In genomic region chr2:105887246-105887645, GRCh38 we compare ENCODE assay signal across 15 cellular contexts.
DNase-seq lines count a peak whose midpoint lies in the region; TF ChIP-seq lines count a peak whose summit lies in the region.
"Had no signal": no experiment of that assay in that cellular context is flagged by ENCODE, and none has a peak within 500 bp of the region (broad histone marks: within the 10 kb centered on the region; RNA-seq: fewer than 3 reads in every experiment).

No MANE protein-coding gene starts in this region.

- peaks cover 11% of the 10 kb centered on the region for H3K9me3 Mint-ChIP-seq in activated naive CD4-positive, alpha-beta T cell treated with anti-CD3 and anti-CD28 coated beads, Interleukin-2, amount 50 U/mL, for 24 hours
- H3K9me3 Mint-ChIP-seq in activated T-helper 2 cell treated with anti-CD3 and anti-CD28 coated beads, Interferon-gamma antibody, Interleukin-2, Interleukin-4, amounts not matched to agents 10 μg/mL and 5 μg/mL and 100 μg/mL, durations not matched to agents 14 hours and 24 hours and 36 hours = peaks cover 20% of the 10 kb centered on the region
- peaks cover 9 to 10% of the 10 kb centered on the region in 2 experiments for H3K9me3 Mint-ChIP-seq in H9

- 94% methylated on average over 3 of the region's 3 CpGs for WGBS in thyroid gland, 2 donors
- WGBS in H9 (ENCODE audit: extremely low coverage, insufficient read length, low lambda C conversion rate) = no CpG with 5 or more reads among the region's 3 CpGs

- H3K79me1 ChIP-seq in H9 (ENCODE audit: insufficient read depth, low read depth, low read length, poor library complexity, severe bottlenecking) = no peaks in the 10 kb centered on the region

- no peak overlapping the region for H3K9ac ChIP-seq in H9 (ENCODE audit: extremely low read depth, insufficient read length, low read length)

- H3K27ac ChIP-seq in thyroid gland (peak overlapping the region; percentile 4 to 68 (median 60)), H9 (ENCODE audit: insufficient read length, low read depth, low read length) (no peak overlapping the region)

- no peak overlapping the region for H2AFZ ChIP-seq in H9 (ENCODE audit: low read length)

- H3K4me3 ChIP-seq in thyroid gland (replicated peaks in 1 of 3) = no peak overlapping the region
- H3K4me3 ChIP-seq: esophagus squamous epithelium had no signal

- peaks cover 88% of the 10 kb centered on the region for H3K4me1 Mint-ChIP-seq in activated naive CD4-positive, alpha-beta T cell treated with anti-CD3 and anti-CD28 coated beads, Interleukin-2, amount 50 U/mL, for 24 hours
- peaks cover 61% of the 10 kb centered on the region for H3K4me1 Mint-ChIP-seq in activated T-helper 2 cell treated with anti-CD3 and anti-CD28 coated beads, Interferon-gamma antibody, Interleukin-2, Interleukin-4, amounts not matched to agents 10 μg/mL and 5 μg/mL and 100 μg/mL, durations not matched to agents 14 hours and 24 hours and 36 hours (ENCODE audit: low read depth)
- peaks cover 27 to 30% of the 10 kb centered on the region in 2 experiments for H3K4me1 Mint-ChIP-seq in H9

- no peak overlapping the region for H2BK20ac ChIP-seq in H9 (ENCODE audit: low read depth, low read length, poor library complexity, severe bottlenecking)

- H2BK120ac ChIP-seq in H9 (ENCODE audit: low read depth, low read length, poor library complexity, severe bottlenecking) = no peak overlapping the region

- H2BK5ac ChIP-seq in H9 (ENCODE audit: insufficient read length, low read length) = no peak overlapping the region

- H3K79me2 ChIP-seq in H9 (ENCODE audit: insufficient read depth, low read length) = peaks cover 6% of the 10 kb centered on the region; the same call in 1 of the 2 replicates

- H3K23me2 ChIP-seq in H9 (ENCODE audit: insufficient read length, low read depth, low read length, poor library complexity, severe bottlenecking) = no peaks in the 10 kb centered on the region

- peaks cover 33 to 38% of the 10 kb centered on the region in 2 donors for H3K4me1 ChIP-seq in thyroid gland
- no peaks in the 10 kb centered on the region for H3K4me1 ChIP-seq in H9 (ENCODE audit: insufficient read depth, low read length)

- no peak overlapping the region for H2AK5ac ChIP-seq in H9 (ENCODE audit: insufficient read length, low read length)

- TF ChIP-seq POLR2A in thyroid gland (IDR thresholded peaks at IDR 0.05) = no peak

- H2BK15ac ChIP-seq in H9 (ENCODE audit: low read depth, low read length) = no peak overlapping the region

- no peaks in the 10 kb centered on the region for H3K27me3 ChIP-seq in thyroid gland
- H3K27me3 ChIP-seq in H9 (ENCODE audit: insufficient read depth, low read length) = no peaks in the 10 kb centered on the region
- H3K27me3 ChIP-seq: esophagus squamous epithelium had no signal

- TF ChIP-seq CTCF in thyroid gland (IDR thresholded peaks at IDR 0.05) = no peak
- TF ChIP-seq CTCF in H9 (conservative IDR thresholded peaks at IDR 0.05) = no peak

- peaks cover 38% of the 10 kb centered on the region for H3K36me3 Mint-ChIP-seq in activated naive CD4-positive, alpha-beta T cell treated with anti-CD3 and anti-CD28 coated beads, Interleukin-2, amount 50 U/mL, for 24 hours
- peaks cover 81% of the 10 kb centered on the region for H3K36me3 Mint-ChIP-seq in activated T-helper 2 cell treated with anti-CD3 and anti-CD28 coated beads, Interferon-gamma antibody, Interleukin-2, Interleukin-4, amounts not matched to agents 10 μg/mL and 5 μg/mL and 100 μg/mL, durations not matched to agents 14 hours and 24 hours and 36 hours (ENCODE audit: low read depth)
- peaks cover 16 to 33% (median 16%) of the 10 kb centered on the region in 3 experiments for H3K36me3 Mint-ChIP-seq in H9 (ENCODE audit: insufficient read depth in 1 of 3, low read depth in 3 of 3)

- no peak for DNase-seq in activated naive CD4-positive, alpha-beta T cell (lab: John Stamatoyannopoulos, UW)
- DNase-seq in activated T-helper 2 cell treated with anti-CD3 and anti-CD28 coated beads, Interferon-gamma antibody, Interleukin-2, Interleukin-4, amounts not matched to agents 10 μg/mL and 5 μg/mL and 100 μg/mL, durations not matched to agents 14 hours and 24 hours and 36 hours (ENCODE audit: low spot score) = no peak
- DNase-seq in kidney tubule cell (ENCODE audit: low spot score) = peak; percentile 36
- DNase-seq in thyroid gland = no peak
- no peak for DNase-seq in NCI-H2171 (lab: John Stamatoyannopoulos, UW)
- no peak for DNase-seq in epidermal melanocyte (ENCODE audit: insufficient read length, low spot score)
- DNase-seq in H9 = no peak
- DNase-seq: activated CD8-positive, alpha-beta memory T cell treated with anti-CD3 and anti-CD28 coated beads for 24 hours; cortex of kidney; DMS 273 treated with DMSO at 0.1 percent for 48 hours; esophagus squamous epithelium; left colon; NCI-H2029 treated with DMSO at 0.1 percent for 48 hours; stimulated activated CD4-positive, alpha-beta T cell treated with anti-CD3 and anti-CD28 coated beads, Interleukin-2, amount 100 ng/mL, for 48 hours had no signal

- no peak overlapping the region for H2BK12ac ChIP-seq in H9 (ENCODE audit: insufficient read length, low read depth, low read length)

- peak overlapping the region; percentile 95 for H3K27ac Mint-ChIP-seq in activated naive CD4-positive, alpha-beta T cell treated with anti-CD3 and anti-CD28 coated beads, Interleukin-2, amount 50 U/mL, for 24 hours
- H3K27ac Mint-ChIP-seq in activated T-helper 2 cell treated with anti-CD3 and anti-CD28 coated beads, Interferon-gamma antibody, Interleukin-2, Interleukin-4, amounts not matched to agents 10 μg/mL and 5 μg/mL and 100 μg/mL, durations not matched to agents 14 hours and 24 hours and 36 hours = peak overlapping the region; percentile 74
- peak overlapping the region in 1 of 3 experiments; percentile 13; a peak in 1 of 7 replicates for H3K27ac Mint-ChIP-seq in H9

- no peak overlapping the region for H3K4me2 ChIP-seq in H9 (ENCODE audit: insufficient read depth, insufficient read length, low read length)

- H4K91ac ChIP-seq in H9 (ENCODE audit: insufficient read length, low read depth, low read length) = no peak overlapping the region

- H3K14ac ChIP-seq in H9 (ENCODE audit: insufficient read depth, low read length) = no peak overlapping the region

- no peak overlapping the region for H3K18ac ChIP-seq in H9 (ENCODE audit: insufficient read length, low read depth, low read length)

- no peaks in the 10 kb centered on the region for H3K36me3 ChIP-seq in thyroid gland

- H3T11ph ChIP-seq in H9 (ENCODE audit: low read length) = no peak overlapping the region

- no peak overlapping the region for H4K8ac ChIP-seq in H9 (replicated peaks; ENCODE audit: insufficient read length, low read depth, low read length)

- no peak overlapping the region for H3K56ac ChIP-seq in H9 (ENCODE audit: insufficient read length, low read depth, low read length)

- H4K5ac ChIP-seq in H9 (ENCODE audit: insufficient read length, low read depth, low read length) = no peak overlapping the region

- H3K27me3 Mint-ChIP-seq in activated naive CD4-positive, alpha-beta T cell treated with anti-CD3 and anti-CD28 coated beads, Interleukin-2, amount 50 U/mL, for 24 hours = no peaks in the 10 kb centered on the region
- H3K27me3 Mint-ChIP-seq in activated T-helper 2 cell treated with anti-CD3 and anti-CD28 coated beads, Interferon-gamma antibody, Interleukin-2, Interleukin-4, amounts not matched to agents 10 μg/mL and 5 μg/mL and 100 μg/mL, durations not matched to agents 14 hours and 24 hours and 36 hours (ENCODE audit: low read depth) = no peaks in the 10 kb centered on the region
- H3K27me3 Mint-ChIP-seq in H9 (ENCODE audit: low read depth) = no peaks in the 10 kb centered on the region

- intact Hi-C loops in activated T-helper 2 cell treated with anti-CD3 and anti-CD28 coated beads, Interferon-gamma antibody, Interleukin-2, Interleukin-4, amounts not matched to agents 10 μg/mL and 5 μg/mL and 100 μg/mL, durations not matched to agents 14 hours and 24 hours and 36 hours (cut with micrococcal nuclease) = loop anchor here (1.0 to 5.0 kb wide), 4 partner anchors 18 to 65 kb away; no protein-coding TSS in a partner anchor
- intact Hi-C loops in thyroid gland (cut with DNase I) = loop anchor here (10.0 kb wide), 2 partner anchors 62 to 142 kb away; partner anchors contain the start of gene NCK2

- H3K4ac ChIP-seq in H9 (ENCODE audit: low read depth, low read length) = no peak overlapping the region

- H3K4me3 Mint-ChIP-seq in activated naive CD4-positive, alpha-beta T cell treated with anti-CD3 and anti-CD28 coated beads, Interleukin-2, amount 50 U/mL, for 24 hours = peak overlapping the region; percentile 8
- H3K4me3 Mint-ChIP-seq in activated T-helper 2 cell treated with anti-CD3 and anti-CD28 coated beads, Interferon-gamma antibody, Interleukin-2, Interleukin-4, amounts not matched to agents 10 μg/mL and 5 μg/mL and 100 μg/mL, durations not matched to agents 14 hours and 24 hours and 36 hours (ENCODE audit: low read depth) = no peak overlapping the region
- H3K4me3 Mint-ChIP-seq in H9 = no peak overlapping the region

- H3K23ac ChIP-seq in H9 (ENCODE audit: insufficient read length, low read depth, low read length) = no peak overlapping the region

- H4K20me1 ChIP-seq in H9 (ENCODE audit: control insufficient read depth, insufficient read depth, insufficient read length) = peaks cover 3% of the 10 kb centered on the region

- no peaks in the 10 kb centered on the region for H3K9me3 ChIP-seq in thyroid gland
- peaks cover 9% of the 10 kb centered on the region for H3K9me3 ChIP-seq in H9 (ENCODE audit: control insufficient read depth, low read depth, low read length)
